Comparison of ENCODE assay signal across 11 cellular contexts in genomic region chr3:131549340-131549739, GRCh38. TPM values are rescaled to one million over a fixed set of nuclear protein-coding genes. Genes with fewer than 3 reads are reported as not detected.
DNase-seq lines count a peak whose midpoint lies in the region; ATAC-seq, FAIRE-seq and TF ChIP-seq lines count a peak whose summit lies in the region.
"Had no signal": no experiment of that assay in that cellular context is flagged by ENCODE, and none has a peak within 500 bp of the region (broad histone marks: within the 10 kb centered on the region; RNA-seq: fewer than 3 reads in every experiment).

No MANE protein-coding gene starts in this region.

- no peak overlapping the region for H3K4me3 ChIP-seq in LNCaP clone FGC (ENCODE audit: low read depth, low read length)
- H3K4me3 ChIP-seq: gastrocnemius medialis, mucosa of descending colon, transverse colon had no signal

- peak in 1 of 2 donors; percentile 18 for DNase-seq in stimulated activated naive CD8-positive, alpha-beta T cell treated with anti-CD3 and anti-CD28 coated beads, Interleukin-15, amount 100 ng/mL, for 72 hours
- DNase-seq in stimulated activated naive CD8-positive, alpha-beta T cell treated with anti-CD3 and anti-CD28 coated beads, Interleukin-15, Interleukin-2, amounts not matched to agents 100 U/mL and 50 U/mL, for 24 hours = no peak
- DNase-seq in LNCaP clone FGC (ENCODE audit: low read depth) (no peak), dermis blood vessel endothelial cell (peak; percentile 7), mesenteric fat pad (ENCODE audit: low spot score) (no peak), NCI-H510A (lab: John Stamatoyannopoulos, UW) (no peak), HTR-8/SVneo (ENCODE audit: insufficient read length, low spot score) (no peak)
- DNase-seq: gastrocnemius medialis, mucosa of descending colon, transverse colon had no signal

- H3K4me1 Mint-ChIP-seq in stimulated activated naive CD8-positive, alpha-beta T cell treated with anti-CD3 and anti-CD28 coated beads, Interleukin-15, amount 100 ng/mL, for 72 hours = peaks cover 9% of the 10 kb centered on the region

- H3K27ac Mint-ChIP-seq in stimulated activated naive CD8-positive, alpha-beta T cell treated with anti-CD3 and anti-CD28 coated beads, Interleukin-15, amount 100 ng/mL, for 72 hours = no peak overlapping the region

- ATAC-seq in stimulated activated naive CD8-positive, alpha-beta T cell treated with anti-CD3 and anti-CD28 coated beads, Interleukin-15, amount 100 ng/mL, for 72 hours = peak; percentile 37
- no peak for ATAC-seq in stimulated activated naive CD8-positive, alpha-beta T cell treated with anti-CD3 and anti-CD28 coated beads, Interleukin-15, Interleukin-2, amounts not matched to agents 100 U/mL and 50 U/mL, for 24 hours
- no peak for ATAC-seq in HG02759 (IDR thresholded peaks at IDR 0.05; ENCODE audit: unreplicated experiment)
- ATAC-seq: gastrocnemius medialis, mucosa of descending colon had no signal

- TF ChIP-seq CTCF in LNCaP clone FGC (IDR thresholded peaks at IDR 0.05; ENCODE audit: control insufficient read depth, extremely low read depth, insufficient read depth) = peak; percentile 59

- H3K4me3 Mint-ChIP-seq in stimulated activated naive CD8-positive, alpha-beta T cell treated with anti-CD3 and anti-CD28 coated beads, Interleukin-15, amount 100 ng/mL, for 72 hours = no peak overlapping the region

- no peaks in the 10 kb centered on the region for H3K9me3 Mint-ChIP-seq in stimulated activated naive CD8-positive, alpha-beta T cell treated with anti-CD3 and anti-CD28 coated beads, Interleukin-15, amount 100 ng/mL, for 72 hours

- FAIRE-seq in HTR-8/SVneo (lab: Jason Lieb, UNC) = no peak

- H3K27me3 Mint-ChIP-seq in stimulated activated naive CD8-positive, alpha-beta T cell treated with anti-CD3 and anti-CD28 coated beads, Interleukin-15, amount 100 ng/mL, for 72 hours = peaks cover 14% of the 10 kb centered on the region

RNA-seq across cellular contexts. Expression of gene MRPL3, which starts 46.6 kb away (rescaled TPM):
- total RNA-seq in dermis blood vessel endothelial cell (55.5 and 77.4 TPM in 2 replicates), mesenteric fat pad (74.6 TPM)
